In the genomic region with DNA sequence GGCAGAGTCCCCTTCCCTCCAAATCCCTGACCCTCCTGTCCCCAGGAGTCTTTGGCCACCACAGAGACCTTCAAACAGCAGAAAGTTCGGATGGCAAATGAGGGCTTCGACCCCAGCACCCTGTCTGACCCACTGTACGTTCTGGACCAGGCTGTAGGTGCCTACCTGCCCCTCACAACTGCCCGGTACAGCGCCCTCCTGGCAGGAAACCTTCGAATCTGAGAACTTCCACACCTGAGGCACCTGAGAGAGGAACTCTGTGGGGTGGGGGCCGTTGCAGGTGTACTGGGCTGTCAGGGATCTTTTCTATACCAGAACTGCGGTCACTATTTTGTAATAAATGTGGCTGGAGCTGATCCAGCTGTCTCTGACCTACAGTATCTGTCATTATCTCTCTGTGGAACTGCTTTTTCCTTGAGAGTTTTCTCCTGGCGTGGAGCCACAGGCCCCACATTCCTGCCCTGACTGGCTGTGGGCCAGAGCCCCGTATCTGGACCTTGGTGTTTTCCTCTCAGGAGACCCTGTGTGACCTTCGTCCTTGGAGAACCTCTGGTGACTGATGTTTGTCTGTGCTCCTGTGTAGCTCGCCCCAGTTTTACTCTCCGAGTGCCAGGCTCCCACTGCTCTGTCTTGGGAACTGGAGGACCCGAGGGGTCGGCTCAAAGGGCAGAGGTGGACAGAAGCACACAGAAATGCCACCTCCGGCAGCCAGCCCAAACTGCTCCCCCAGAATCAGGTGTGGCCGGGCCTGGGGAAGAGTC, we compare ENCODE assay signal across 1 cellular context.
TF ChIP-seq lines count a peak whose summit lies in the region.

No MANE protein-coding gene starts in this region.

TF ChIP-seq in HepG2, 621 proteins besides CTCF, POLR2A, EP300 and RAD21:
- TF ChIP-seq TEAD3 (CRISPR knock-in tag; optimal IDR thresholded peaks at IDR 0.05; ENCODE audit: borderline replicate concordance): peak; percentile 63
- peak; percentile 83 for TF ChIP-seq RXRA (CRISPR knock-in tag; IDR thresholded peaks at IDR 0.05)
- 0 out of 2 replicates have a peak, but pooled peaks have one; percentile 19 for TF ChIP-seq ETV5 (CRISPR knock-in tag; IDR thresholded peaks at IDR 0.05; ENCODE audit: borderline replicate concordance)
- peak; percentile 77 for TF ChIP-seq BCL6 (CRISPR knock-in tag; IDR thresholded peaks at IDR 0.05)
- TF ChIP-seq SMARCE1 (IDR thresholded peaks at IDR 0.05; ENCODE audit: borderline replicate concordance): no peak
- 0 out of 2 replicates have a peak, but pooled peaks have one; percentile 20 for TF ChIP-seq ZNF572 (CRISPR knock-in tag; IDR thresholded peaks at IDR 0.05)
- TF ChIP-seq HNF4A (CRISPR knock-in tag; IDR thresholded peaks at IDR 0.05): peak; percentile 47
- TF ChIP-seq RXRB (CRISPR knock-in tag; IDR thresholded peaks at IDR 0.05; ENCODE audit: borderline replicate concordance): peak; percentile 80
- TF ChIP-seq, protein P1, sequence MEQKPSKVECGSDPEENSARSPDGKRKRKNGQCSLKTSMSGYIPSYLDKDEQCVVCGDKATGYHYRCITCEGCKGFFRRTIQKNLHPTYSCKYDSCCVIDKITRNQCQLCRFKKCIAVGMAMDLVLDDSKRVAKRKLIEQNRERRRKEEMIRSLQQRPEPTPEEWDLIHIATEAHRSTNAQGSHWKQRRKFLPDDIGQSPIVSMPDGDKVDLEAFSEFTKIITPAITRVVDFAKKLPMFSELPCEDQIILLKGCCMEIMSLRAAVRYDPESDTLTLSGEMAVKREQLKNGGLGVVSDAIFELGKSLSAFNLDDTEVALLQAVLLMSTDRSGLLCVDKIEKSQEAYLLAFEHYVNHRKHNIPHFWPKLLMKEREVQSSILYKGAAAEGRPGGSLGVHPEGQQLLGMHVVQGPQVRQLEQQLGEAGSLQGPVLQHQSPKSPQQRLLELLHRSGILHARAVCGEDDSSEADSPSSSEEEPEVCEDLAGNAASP (CRISPR knock-in tag; IDR thresholded peaks at IDR 0.05; ENCODE audit: borderline replicate concordance): peak; percentile 94; the same call in 1 of the 2 replicates
- TF ChIP-seq, protein P2, sequence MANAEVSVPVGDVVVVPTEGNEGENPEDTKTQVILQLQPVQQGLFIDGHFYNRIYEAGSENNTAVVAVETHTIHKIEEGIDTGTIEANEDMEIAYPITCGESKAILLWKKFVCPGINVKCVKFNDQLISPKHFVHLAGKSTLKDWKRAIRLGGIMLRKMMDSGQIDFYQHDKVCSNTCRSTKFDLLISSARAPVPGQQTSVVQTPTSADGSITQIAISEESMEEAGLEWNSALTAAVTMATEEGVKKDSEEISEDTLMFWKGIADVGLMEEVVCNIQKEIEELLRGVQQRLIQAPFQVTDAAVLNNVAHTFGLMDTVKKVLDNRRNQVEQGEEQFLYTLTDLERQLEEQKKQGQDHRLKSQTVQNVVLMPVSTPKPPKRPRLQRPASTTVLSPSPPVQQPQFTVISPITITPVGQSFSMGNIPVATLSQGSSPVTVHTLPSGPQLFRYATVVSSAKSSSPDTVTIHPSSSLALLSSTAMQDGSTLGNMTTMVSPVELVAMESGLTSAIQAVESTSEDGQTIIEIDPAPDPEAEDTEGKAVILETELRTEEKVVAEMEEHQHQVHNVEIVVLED (CRISPR knock-in tag; IDR thresholded peaks at IDR 0.05; ENCODE audit: borderline replicate concordance): no peak
- TF ChIP-seq RARA (CRISPR knock-in tag; IDR thresholded peaks at IDR 0.05): peak; percentile 55; the same call in 1 of the 2 replicates
- TF ChIP-seq ASH2L (IDR thresholded peaks at IDR 0.05; ENCODE audit: insufficient read length, low read depth, low read length): no peak
